ENCODE assay signal across 9 cellular contexts in genomic region chr20:40741507-40742106, GRCh38. TPM values are rescaled to one million over a fixed set of nuclear protein-coding genes. Genes with fewer than 3 reads are reported as not detected.
DNase-seq lines count a peak whose midpoint lies in the region; ATAC-seq and TF ChIP-seq lines count a peak whose summit lies in the region.
"Had no signal": no experiment of that assay in that cellular context is flagged by ENCODE, and none has a peak within 500 bp of the region (broad histone marks: within the 10 kb centered on the region; RNA-seq: fewer than 3 reads in every experiment).

No MANE protein-coding gene starts in this region.

- no peaks in the 10 kb centered on the region for H3K9me3 ChIP-seq in mucosa of descending colon

- peak in 2 of 3 experiments; percentile 45 to 57 for DNase-seq in NCI-H1417 (lab: John Stamatoyannopoulos, UW)
- no peak for DNase-seq in NCI-H1417 treated with DMSO at 0.1 percent for 48 hours (lab: John Stamatoyannopoulos, UW)
- DNase-seq in HuH-7 (ENCODE audit: low spot score) = peak; percentile 43
- peak in 3 of 5 donors; percentile 6 to 39 (median 11) for DNase-seq in T-helper 1 cell
- DNase-seq in dorsolateral prefrontal cortex = peak in 1 of 10 donors; percentile 25
- DNase-seq in mucosa of descending colon = peak in 2 of 3 donors; percentile 55 to 81
- DNase-seq in cerebellum (ENCODE audit: low spot score) = no peak

- peak; percentile 69 for ATAC-seq in mucosa of descending colon
- ATAC-seq in HG03045 (IDR thresholded peaks at IDR 0.05; ENCODE audit: unreplicated experiment) = no peak

- TF ChIP-seq CTCF in dorsolateral prefrontal cortex (IDR thresholded peaks at IDR 0.05 in 54 of 56, conservative IDR thresholded peaks at IDR 0.05 in 2 of 56; ENCODE audit: low read depth in 1 of 56, partially characterized antibody in 56 of 56) = peak in 53 of 56 donors; percentile 13 to 68 (median 52)
- TF ChIP-seq CTCF in mucosa of descending colon (IDR thresholded peaks at IDR 0.05) = peak; percentile 49

- no peaks in the 10 kb centered on the region for H3K36me3 ChIP-seq in mucosa of descending colon (ENCODE audit: low read depth)
- H3K36me3 ChIP-seq: BLaER1 treated with 17β-estradiol and CSF1 and Interleukin-3, amounts not matched to agents 10 nM and 100 nM had no signal

- H3K27me3 ChIP-seq in dorsolateral prefrontal cortex = peaks cover 0 to 34% (median 7%) of the 10 kb centered on the region in 45 donors
- H3K27me3 ChIP-seq: BLaER1 treated with 17β-estradiol and CSF1 and Interleukin-3, amounts not matched to agents 10 nM and 100 nM had no signal

- no peak overlapping the region for H3K4me3 ChIP-seq in dorsolateral prefrontal cortex
- no peak overlapping the region for H3K4me3 ChIP-seq in mucosa of descending colon
- H3K4me3 ChIP-seq: BLaER1 treated with 17β-estradiol and CSF1 and Interleukin-3, amounts not matched to agents 10 nM and 100 nM had no signal

- H3K4me1 ChIP-seq in mucosa of descending colon (ENCODE audit: low read depth) = no peaks in the 10 kb centered on the region

- intact Hi-C loops in dorsolateral prefrontal cortex (cut with DNase I) = loop anchor here in 1 of 2 donors (10.0 kb wide), 1 partner anchor 203 kb away; no protein-coding TSS in a partner anchor
- intact Hi-C loops in mucosa of descending colon (cut with DNase I, micrococcal nuclease) = no loop called here

- no peak overlapping the region for H3K27ac ChIP-seq in dorsolateral prefrontal cortex
- H3K27ac ChIP-seq: BLaER1 treated with 17β-estradiol and CSF1 and Interleukin-3, amounts not matched to agents 10 nM and 100 nM had no signal

RNA-seq across cellular contexts. Expression of gene MAFB, which starts 52.6 kb away (rescaled TPM):
- total RNA-seq in dorsolateral prefrontal cortex = 10 to 100 TPM in 113 of 120 experiments, 1 to 10 TPM in 7; 5.9 to 32.8 (median 14.7) TPM
- 10 to 100 TPM in 2 of 3 donors, 1 to 10 TPM in 1; 3.8 to 17.9 (median 17.7) TPM for total RNA-seq in mucosa of descending colon
- 4.0 TPM for total RNA-seq in cerebellum

Comparison
In these comparisons a context has a peak if more than half of its experiments do, and no peak if none do; other contexts are left out.
1. DNase-seq: peak in NCI-H1417 (2 of 3), HuH-7 (single experiment), T-helper 1 cell (3 of 5) and mucosa of descending colon (2 of 3); none in NCI-H1417 treated with DMSO at 0.1 percent for 48 hours (single experiment) and cerebellum (single experiment).